Comparison of ENCODE assay signal across 19 cellular contexts in the genomic region with DNA sequence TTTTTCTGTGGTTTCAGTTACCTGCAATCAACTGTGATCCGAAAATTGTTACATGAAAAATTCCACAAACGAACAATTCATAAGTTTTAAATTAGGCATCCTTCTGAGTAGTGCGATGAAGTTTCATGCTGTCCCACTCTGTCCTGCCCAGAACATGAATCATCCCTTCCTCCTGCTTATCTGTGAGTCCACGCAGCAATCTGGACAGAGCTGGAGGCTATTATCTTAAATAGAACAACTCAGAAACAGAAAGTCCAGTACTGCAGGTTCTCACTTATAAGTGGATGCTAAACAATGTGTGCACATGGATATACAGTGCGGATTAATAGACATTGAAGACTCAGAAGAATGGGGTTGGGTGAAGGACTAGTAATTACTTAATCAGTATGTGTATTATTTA.
A peak's percentile ranks its signal among the peaks of the same experiment; 100 is the strongest.
DNase-seq lines count a peak whose midpoint lies in the region; ATAC-seq and TF ChIP-seq lines count a peak whose summit lies in the region.
"Had no signal": no experiment of that assay in that cellular context is flagged by ENCODE, and none has a peak within 500 bp of the region (broad histone marks: within the 10 kb centered on the region; RNA-seq: fewer than 3 reads in every experiment).

No MANE protein-coding gene starts in this region.

- H3K4me3 ChIP-seq in cardiac fibroblast (replicated peaks in 1 of 2; ENCODE audit: low read depth in 2 of 2, low read length in 2 of 2) (no peak overlapping the region), heart right ventricle (no peak overlapping the region), smooth muscle cell (no peak overlapping the region)
- H3K4me3 ChIP-seq: BLaER1, gastrocnemius medialis, lower lobe of right lung, SJSA1, thyroid gland had no signal

- H3K4me1 ChIP-seq in heart right ventricle (peaks cover 0 to 16% (median 6%) of the 10 kb centered on the region in 9 donors), smooth muscle cell (ENCODE audit: low read depth) (no peaks in the 10 kb centered on the region)
- H3K4me1 ChIP-seq: BLaER1, gastrocnemius medialis, lower lobe of right lung, SJSA1, thyroid gland had no signal

- no peak overlapping the region for H2AFZ ChIP-seq in smooth muscle cell (ENCODE audit: low read depth)

- no peak overlapping the region for H3K9ac ChIP-seq in smooth muscle cell (ENCODE audit: low read depth)
- H3K9ac ChIP-seq: BLaER1 had no signal

- H3K36me3 Mint-ChIP-seq in CD4-positive, alpha-beta T cell (ENCODE audit: low read depth) = no peaks in the 10 kb centered on the region
- H3K36me3 Mint-ChIP-seq: naive B cell had no signal

- CTCF ChIA-PET in CD4-positive, alpha-beta T cell (lab: Charles Lee) = no interaction called here

- H3K27ac ChIP-seq in heart right ventricle (peak overlapping the region in 7 of 10 donors; percentile 11 to 48 (median 16)), smooth muscle cell (ENCODE audit: low read depth) (no peak overlapping the region)
- H3K27ac ChIP-seq in CD4-positive, alpha-beta T cell (ENCODE audit: low read depth, low read length) = no peak overlapping the region
- H3K27ac ChIP-seq: 22Rv1, BLaER1, gastrocnemius medialis, lower lobe of right lung, SJSA1, thyroid gland had no signal

- H3K4me3 Mint-ChIP-seq in CD4-positive, alpha-beta T cell = no peak overlapping the region
- H3K4me3 Mint-ChIP-seq: endodermal cell, naive B cell had no signal

- no peaks in the 10 kb centered on the region for H3K4me1 Mint-ChIP-seq in CD4-positive, alpha-beta T cell (ENCODE audit: low read depth)
- H3K4me1 Mint-ChIP-seq: endodermal cell, naive B cell had no signal

- H3K27ac Mint-ChIP-seq in CD4-positive, alpha-beta T cell = no peak overlapping the region
- H3K27ac Mint-ChIP-seq: endodermal cell, naive B cell had no signal

- intact Hi-C loops in Right ventricle myocardium inferior (cut with DNase I) (no loop called here), cardiac septum (cut with DNase I) (loop anchor here (10.0 kb wide), 1 partner anchor 450 kb away; no protein-coding TSS in a partner anchor), heart right ventricle (cut with DNase I) (loop anchor here in 5 of 10 donors (2.0 to 10.0 kb wide), 4 partner anchors 100 to 582 kb away; partner anchors contain the start of gene SPRY2 (in 3 of the 5))
- intact Hi-C loops in CD4-positive, alpha-beta T cell (cut with DNase I, micrococcal nuclease) = no loop called here

- TF ChIP-seq CTCF in cardiac fibroblast (IDR thresholded peaks at IDR 0.05; ENCODE audit: low read depth, low read length) (no peak), heart right ventricle (IDR thresholded peaks at IDR 0.05) (no peak), smooth muscle cell (IDR thresholded peaks at IDR 0.05; ENCODE audit: borderline replicate concordance, insufficient read depth, poor library complexity, severe bottlenecking) (no peak)
- no peak for TF ChIP-seq CTCF in CD4-positive, alpha-beta T cell (IDR thresholded peaks at IDR 0.05)

- H3K27me3 Mint-ChIP-seq in CD4-positive, alpha-beta T cell = no peaks in the 10 kb centered on the region
- H3K27me3 Mint-ChIP-seq: naive B cell had no signal

- H3F3A ChIP-seq in smooth muscle cell (ENCODE audit: low read depth) = no peaks in the 10 kb centered on the region

- WGBS in heart right ventricle, 2 donors = 41 to 57% methylated on average over 5 of the region's 5 CpGs
- WGBS in smooth muscle cell (ENCODE audit: low lambda C conversion rate) = 44% methylated on average over 5 of the region's 5 CpGs

- H3K4me2 ChIP-seq in smooth muscle cell = peak overlapping the region; percentile 24
- H3K4me2 ChIP-seq: BLaER1 had no signal

- POLR2A ChIA-PET in CD4-positive, alpha-beta T cell (lab: Charles Lee) = no interaction called here

- no peaks in the 10 kb centered on the region for H3K9me3 Mint-ChIP-seq in CD4-positive, alpha-beta T cell
- H3K9me3 Mint-ChIP-seq: endodermal cell, naive B cell had no signal

- no peaks in the 10 kb centered on the region for H3K9me3 ChIP-seq in heart right ventricle
- no peaks in the 10 kb centered on the region for H3K9me3 ChIP-seq in smooth muscle cell (replicated peaks; ENCODE audit: low read depth)
- no peaks in the 10 kb centered on the region for H3K9me3 ChIP-seq in CD4-positive, alpha-beta T cell (ENCODE audit: control insufficient read depth, low read length)
- H3K9me3 ChIP-seq: BLaER1, gastrocnemius medialis, lower lobe of right lung, SJSA1, thyroid gland had no signal

- H3K36me3 ChIP-seq in heart right ventricle = no peaks in the 10 kb centered on the region
- H3K36me3 ChIP-seq in smooth muscle cell (ENCODE audit: low read depth) = no peaks in the 10 kb centered on the region
- H3K36me3 ChIP-seq: BLaER1, gastrocnemius medialis, lower lobe of right lung, SJSA1, thyroid gland had no signal

- H3K79me2 ChIP-seq in smooth muscle cell (ENCODE audit: low read depth) = no peaks in the 10 kb centered on the region

- no peak for DNase-seq in Right ventricle myocardium inferior (ENCODE audit: missing footprints)
- DNase-seq in cardiac septum (ENCODE audit: low spot score) = no peak
- peak; percentile 74 to 81 for DNase-seq in cardiac fibroblast (ENCODE audit: low read depth in 2 of 2)
- peak in 1 of 2 donors; percentile 24 for DNase-seq in heart right ventricle
- DNase-seq in smooth muscle cell (lab: John Stamatoyannopoulos, UW; ENCODE audit: unreplicated experiment) = no peak
- no peak for DNase-seq in CD4-positive, alpha-beta T cell
- DNase-seq: activated CD4-positive, CD25-positive, alpha-beta regulatory T cell treated with anti-CD3 and anti-CD28 coated beads, Interleukin-2, amount 50 U/mL, for 72 hours; cerebellar nuclear complex; endodermal cell; gastrocnemius medialis; lower lobe of right lung; naive B cell; NCI-H1105; thyroid gland had no signal

- H4K20me1 ChIP-seq in smooth muscle cell (ENCODE audit: low read depth) = no peaks in the 10 kb centered on the region
- H4K20me1 ChIP-seq: BLaER1 had no signal

- ATAC-seq in Right ventricle myocardium inferior (peak; percentile 97), heart right ventricle (peak; percentile 69 to 99 (median 94)), GM18511 (IDR thresholded peaks at IDR 0.05; ENCODE audit: unreplicated experiment) (no peak), HG02642 (IDR thresholded peaks at IDR 0.05; ENCODE audit: poor library complexity, unreplicated experiment) (no peak)
- ATAC-seq in CD4-positive, alpha-beta T cell (ENCODE audit: poor library complexity) = no peak
- ATAC-seq: lower lobe of right lung had no signal

- H3K27me3 ChIP-seq in heart right ventricle (no peaks in the 10 kb centered on the region), smooth muscle cell (ENCODE audit: low read depth) (no peaks in the 10 kb centered on the region)
- no peaks in the 10 kb centered on the region for H3K27me3 ChIP-seq in CD4-positive, alpha-beta T cell (ENCODE audit: control insufficient read depth, insufficient read depth, low read length)
- H3K27me3 ChIP-seq: BLaER1, gastrocnemius medialis, SJSA1, thyroid gland had no signal

Comparison
In these comparisons a context has a peak if more than half of its experiments do, and no peak if none do; other contexts are left out.
1. ATAC-seq: peak in Right ventricle myocardium inferior (single experiment) and heart right ventricle (8 of 8); none in GM18511 (single experiment), HG02642 (single experiment) and CD4-positive, alpha-beta T cell (single experiment).
2. DNase-seq: peak in cardiac fibroblast (2 of 2); none in Right ventricle myocardium inferior (single experiment), cardiac septum (single experiment), smooth muscle cell (single experiment) and CD4-positive, alpha-beta T cell (0 of 10).
3. H3K27ac ChIP-seq: peak in heart right ventricle (7 of 10); none in smooth muscle cell (single experiment) and CD4-positive, alpha-beta T cell (single experiment).